ENCODE assay signal across 8 cellular contexts in the genomic region with DNA sequence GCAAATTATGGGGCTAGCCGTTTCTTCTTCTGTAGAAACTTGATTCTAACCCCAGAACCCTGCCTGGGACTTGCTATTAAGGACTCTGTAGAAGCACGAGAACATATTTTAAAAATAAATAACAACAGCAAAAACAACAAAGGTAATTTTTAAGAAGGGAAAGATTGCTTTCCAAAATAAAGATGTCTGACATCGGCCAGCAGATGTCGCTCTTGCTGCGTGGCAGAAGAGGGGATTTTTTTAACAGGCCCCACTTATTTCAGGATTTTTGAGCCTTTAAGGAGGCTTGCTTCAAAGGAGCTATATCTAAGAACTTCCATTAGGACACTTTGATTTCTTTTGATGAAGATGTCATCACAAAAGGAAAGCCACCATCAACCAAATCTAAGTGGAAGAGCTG.
A peak's percentile ranks its signal among the peaks of the same experiment; 100 is the strongest.
DNase-seq lines count a peak whose midpoint lies in the region; ATAC-seq and TF ChIP-seq lines count a peak whose summit lies in the region.

No MANE protein-coding gene starts in this region.

- no peak overlapping the region for H2AFZ ChIP-seq in OCI-LY1 (ENCODE audit: low read length)

- H3K4me1 Mint-ChIP-seq in activated T-cell treated with anti-CD3 and anti-CD28 coated beads, Interleukin-2, amount 50 U/mL, for 24 hours (ENCODE audit: low read depth) = peaks cover 4% of the 10 kb centered on the region

- no peak overlapping the region for H3K4me2 ChIP-seq in OCI-LY1 (ENCODE audit: low read length)

- H3K27me3 Mint-ChIP-seq in activated T-cell treated with anti-CD3 and anti-CD28 coated beads, Interleukin-2, amount 50 U/mL, for 24 hours = peaks cover 39% of the 10 kb centered on the region

- no peak overlapping the region for H3K4me3 Mint-ChIP-seq in activated T-cell treated with anti-CD3 and anti-CD28 coated beads, Interleukin-2, amount 50 U/mL, for 24 hours

- ATAC-seq in GM18858 (IDR thresholded peaks at IDR 0.05; ENCODE audit: unreplicated experiment) (no peak), GM21529 (IDR thresholded peaks at IDR 0.05; ENCODE audit: unreplicated experiment) (no peak)

- H3K4me1 ChIP-seq in OCI-LY1 (ENCODE audit: insufficient read depth, low read length, severe bottlenecking) = no peaks in the 10 kb centered on the region

- CTCF ChIA-PET in AG04450 (lab: Charles Lee) = interaction anchor here (0.6 to 2.7 kb wide), 43 partner anchors 9 to 560 kb away, joined by 3 to 60 read pairs (median 4); a partner anchor contains a TSS

- DNase-seq in AG04450 (ENCODE audit: low read depth, low spot score) (peak; percentile 23), GM19240 (ENCODE audit: insufficient read length, low spot score) (peak; percentile 14), fibroblast of the aortic adventitia (ENCODE audit: low read depth) (peak; percentile 82), posterior vena cava (ENCODE audit: low spot score) (peak; percentile 81)
- peak; percentile 65 for DNase-seq in activated T-cell treated with anti-CD3 and anti-CD28 coated beads, Interleukin-2, amount 50 U/mL, for 24 hours

- H3F3A ChIP-seq in OCI-LY1 (ENCODE audit: insufficient read depth, low read length) = no peaks in the 10 kb centered on the region

- no peaks in the 10 kb centered on the region for H4K20me1 ChIP-seq in OCI-LY1 (ENCODE audit: insufficient read depth, low read length)

- H3K9ac ChIP-seq in OCI-LY1 (ENCODE audit: low read length) = no peak overlapping the region

- POLR2A ChIA-PET in AG04450 (lab: Yijun Ruan, JAX) = interaction anchor here (0.7 kb wide), 1 partner anchor 201 kb away, joined by 3 read pairs; no protein-coding TSS in a partner anchor

- H3K9me3 ChIP-seq in AG04450 (ENCODE audit: control insufficient read depth, insufficient read depth, low read length) (no peaks in the 10 kb centered on the region), OCI-LY1 (ENCODE audit: low read length) (no peaks in the 10 kb centered on the region)

- H3K36me3 ChIP-seq in OCI-LY1 (ENCODE audit: insufficient read depth, low read length) = no peaks in the 10 kb centered on the region

- H3K4me3 ChIP-seq in AG04450 (ENCODE audit: low read depth, low read length) (no peak overlapping the region), OCI-LY1 (ENCODE audit: low read depth, low read length, poor library complexity, severe bottlenecking) (no peak overlapping the region), fibroblast of the aortic adventitia (ENCODE audit: low read depth, low read length) (no peak overlapping the region)

- H3K27ac ChIP-seq in AG04450 (ENCODE audit: low read depth, low read length) (no peak overlapping the region), OCI-LY1 (ENCODE audit: low read depth, low read length, poor library complexity, severe bottlenecking) (no peak overlapping the region)

- intact Hi-C loops in posterior vena cava (cut with DNase I) = loop anchor here in 1 of 2 donors (5.0 to 10.0 kb wide), 2 partner anchors 141 to 528 kb away; no protein-coding TSS in a partner anchor

- no peak overlapping the region for H3K27ac Mint-ChIP-seq in activated T-cell treated with anti-CD3 and anti-CD28 coated beads, Interleukin-2, amount 50 U/mL, for 24 hours

- H3K9me3 Mint-ChIP-seq in activated T-cell treated with anti-CD3 and anti-CD28 coated beads, Interleukin-2, amount 50 U/mL, for 24 hours = no peaks in the 10 kb centered on the region

- no peaks in the 10 kb centered on the region for H3K36me3 Mint-ChIP-seq in activated T-cell treated with anti-CD3 and anti-CD28 coated beads, Interleukin-2, amount 50 U/mL, for 24 hours (ENCODE audit: low read depth)

- no peaks in the 10 kb centered on the region for H3K27me3 ChIP-seq in AG04450 (ENCODE audit: control insufficient read depth, insufficient read depth, low read length)
- no peaks in the 10 kb centered on the region for H3K27me3 ChIP-seq in OCI-LY1 (ENCODE audit: insufficient read depth, low read length)

- TF ChIP-seq CTCF in AG04450 (IDR thresholded peaks at IDR 0.05; ENCODE audit: low read depth, low read length) (peak; percentile 67), OCI-LY1 (IDR thresholded peaks at IDR 0.05; ENCODE audit: low read length) (peak; percentile 62), fibroblast of the aortic adventitia (IDR thresholded peaks at IDR 0.05; ENCODE audit: insufficient read depth, low read length) (peak; percentile 84)

- H3K9me2 ChIP-seq in OCI-LY1 (ENCODE audit: low read depth, low read length) = no peaks in the 10 kb centered on the region

- H3K79me2 ChIP-seq in OCI-LY1 (ENCODE audit: insufficient read depth, low read length) = no peaks in the 10 kb centered on the region

Comparison
In these comparisons a context has a peak if more than half of its experiments do, and no peak if none do; other contexts are left out.
1. DNase-seq: peak in every context shown above with its lines; median percentile 82 in fibroblast of the aortic adventitia; 81 in posterior vena cava; 65 in activated T-cell treated with anti-CD3 and anti-CD28 coated beads, Interleukin-2, amount 50 U/mL, for 24 hours; 23 in AG04450; 14 in GM19240.